Comparison of ENCODE assay signal across 2 cellular contexts in the genomic region with DNA sequence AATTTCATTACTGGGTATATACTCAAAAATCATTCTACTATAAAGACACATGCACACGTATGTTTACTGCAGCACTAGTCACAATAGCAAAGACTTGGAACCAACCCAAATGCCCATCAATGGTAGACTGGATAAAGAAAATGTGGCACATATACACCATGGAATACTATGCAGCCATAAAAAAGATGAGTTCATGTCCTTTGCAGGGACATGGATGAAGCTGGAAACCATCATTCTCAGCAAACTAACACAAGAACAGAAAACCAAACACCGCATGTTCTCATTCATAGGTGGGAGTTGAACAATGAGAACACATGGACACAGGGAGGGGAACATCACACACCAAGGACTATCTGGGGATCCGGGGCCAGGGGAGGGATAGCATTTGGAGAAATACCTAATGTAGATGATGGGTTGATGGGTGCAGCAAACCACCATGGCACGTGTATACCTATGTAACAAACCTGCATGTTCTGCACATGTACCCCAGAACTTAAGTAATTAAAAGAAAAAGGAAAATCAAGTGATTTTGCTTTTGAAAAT. TPM values are rescaled to one million over a fixed set of nuclear protein-coding genes. Genes with fewer than 3 reads are reported as not detected.
"Had no signal": no experiment of that assay in that cellular context is flagged by ENCODE, and none has a peak within 500 bp of the region (broad histone marks: within the 10 kb centered on the region; RNA-seq: fewer than 3 reads in every experiment).

No MANE protein-coding gene starts in this region.

RNA-seq across cellular contexts. Expression of gene CST7, which starts 0.6 kb away (rescaled TPM):
- total RNA-seq: renal cortical epithelial cell, SJSA1 had no signal
